In the genomic region with DNA sequence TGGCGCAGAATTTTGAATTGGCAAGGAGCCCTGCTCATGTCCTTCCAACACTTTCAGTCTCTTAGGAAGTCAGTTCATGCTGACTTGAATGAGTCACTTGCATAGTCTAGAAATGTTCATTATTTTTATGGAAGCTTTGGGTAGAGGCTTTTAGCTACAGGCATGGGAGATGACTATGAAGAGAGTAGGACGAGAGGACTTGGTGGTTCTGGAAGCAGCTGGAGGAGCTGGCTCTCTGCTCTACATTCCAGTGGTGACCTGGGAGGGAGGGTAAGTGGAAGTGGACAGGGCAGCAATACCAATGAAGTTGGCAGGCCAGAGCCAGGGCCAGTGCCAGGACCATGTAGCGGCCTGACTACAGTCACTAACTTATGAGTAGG, we compare ENCODE assay signal across 12 cellular contexts. TPM values are rescaled to one million over a fixed set of nuclear protein-coding genes. Genes with fewer than 3 reads are reported as not detected.
DNase-seq lines count a peak whose midpoint lies in the region; TF ChIP-seq lines count a peak whose summit lies in the region.
"Had no signal": no experiment of that assay in that cellular context is flagged by ENCODE, and none has a peak within 500 bp of the region (broad histone marks: within the 10 kb centered on the region; RNA-seq: fewer than 3 reads in every experiment).

No MANE protein-coding gene starts in this region.

- H4K5ac ChIP-seq in mesendoderm (ENCODE audit: low read length): no peak overlapping the region

- H3K79me1 ChIP-seq in mesendoderm (ENCODE audit: low read length): peaks cover 6% of the 10 kb centered on the region

- TF ChIP-seq CTCF in 22Rv1 (IDR thresholded peaks at IDR 0.05) (no peak), endothelial cell (IDR thresholded peaks at IDR 0.05; ENCODE audit: unreplicated experiment) (no peak), mesothelial cell of epicardium (IDR thresholded peaks at IDR 0.05; ENCODE audit: unreplicated experiment) (no peak)

- no peak overlapping the region for H2BK5ac ChIP-seq in mesendoderm (ENCODE audit: low read length)

- H2BK15ac ChIP-seq in mesendoderm (replicated peaks; ENCODE audit: low read depth): no peak overlapping the region

- H3K9me3 Mint-ChIP-seq in endothelial cell (ENCODE audit: unreplicated experiment) (no peaks in the 10 kb centered on the region), mesothelial cell of epicardium (no peaks in the 10 kb centered on the region)
- H3K9me3 Mint-ChIP-seq: CD4-positive, alpha-beta T cell; stimulated activated naive CD8-positive, alpha-beta T cell treated with anti-CD3 and anti-CD28 coated beads, Interleukin-15, amount 100 ng/mL, for 72 hours had no signal

- no peak overlapping the region for H4K8ac ChIP-seq in mesendoderm (ENCODE audit: low read depth, low read length)

- H3K4me3 ChIP-seq in mesendoderm (ENCODE audit: low read length): no peak overlapping the region

- peaks cover 32% of the 10 kb centered on the region for H3K4me1 Mint-ChIP-seq in endothelial cell (ENCODE audit: unreplicated experiment)
- H3K4me1 Mint-ChIP-seq in mesothelial cell of epicardium: peaks cover 26% of the 10 kb centered on the region

- no peak overlapping the region for H3K27ac Mint-ChIP-seq in endothelial cell (ENCODE audit: unreplicated experiment)
- no peak overlapping the region for H3K27ac Mint-ChIP-seq in mesothelial cell of epicardium
- H3K27ac Mint-ChIP-seq: CD4-positive, alpha-beta T cell had no signal

- peaks cover 10% of the 10 kb centered on the region for H3K36me3 ChIP-seq in mesendoderm (ENCODE audit: control insufficient read depth, insufficient read depth, low read length)

- peaks cover 5% of the 10 kb centered on the region for H3K27me3 Mint-ChIP-seq in endothelial cell (ENCODE audit: unreplicated experiment)
- H3K27me3 Mint-ChIP-seq in mesothelial cell of epicardium (ENCODE audit: low read depth): peaks cover 4% of the 10 kb centered on the region
- H3K27me3 Mint-ChIP-seq: CD4-positive, alpha-beta T cell; stimulated activated naive CD8-positive, alpha-beta T cell treated with anti-CD3 and anti-CD28 coated beads, Interleukin-15, amount 100 ng/mL, for 72 hours had no signal

- H3K79me2 ChIP-seq in mesendoderm (ENCODE audit: control insufficient read depth, insufficient read depth, low read length): peaks cover 7% of the 10 kb centered on the region

- no peak overlapping the region for H3K9ac ChIP-seq in mesendoderm (ENCODE audit: low read length)

- H3K56ac ChIP-seq in mesendoderm (ENCODE audit: low read length): peak overlapping the region; percentile 15

- H3K23ac ChIP-seq in mesendoderm (ENCODE audit: low read length): no peak overlapping the region

- WGBS in mesendoderm (ENCODE audit: extremely low coverage, insufficient coverage, low lambda C conversion rate): no CpG with 5 or more reads among the region's 3 CpGs

- no peak overlapping the region for H3K4me2 ChIP-seq in mesendoderm (ENCODE audit: low read length)

- no peak overlapping the region for H2BK120ac ChIP-seq in mesendoderm (ENCODE audit: low read depth, low read length)

- H3K36me3 Mint-ChIP-seq in endothelial cell (ENCODE audit: low read depth, unreplicated experiment) (peaks cover 39% of the 10 kb centered on the region), mesothelial cell of epicardium (peaks cover 22% of the 10 kb centered on the region)

- H3K4me3 Mint-ChIP-seq in endothelial cell (ENCODE audit: unreplicated experiment): peak overlapping the region; percentile 25
- no peak overlapping the region for H3K4me3 Mint-ChIP-seq in mesothelial cell of epicardium
- H3K4me3 Mint-ChIP-seq: CD4-positive, alpha-beta T cell; stimulated activated naive CD8-positive, alpha-beta T cell treated with anti-CD3 and anti-CD28 coated beads, Interleukin-15, amount 100 ng/mL, for 72 hours had no signal

- H3K27ac ChIP-seq in 22Rv1 (peak overlapping the region; percentile 34), mesendoderm (ENCODE audit: low read depth, low read length) (no peak overlapping the region)

- H3K27me3 ChIP-seq in mesendoderm (ENCODE audit: insufficient read depth, low read length, poor library complexity): no peaks in the 10 kb centered on the region

- H2AK5ac ChIP-seq in mesendoderm (ENCODE audit: low read length): no peak overlapping the region

- no peak overlapping the region for H3K18ac ChIP-seq in mesendoderm (ENCODE audit: low read length)

- DNase-seq in LHCN-M2 (ENCODE audit: low read depth) (peak; percentile 71), endothelial cell (ENCODE audit: low spot score) (no peak), mesendoderm (no peak), RKO (ENCODE audit: low spot score) (no peak), mesothelial cell of epicardium (ENCODE audit: low spot score in 2 of 2, unreplicated experiment in 2 of 2) (no peak), NCI-H1417 (lab: John Stamatoyannopoulos, UW) (no peak), HuH-7.5 (ENCODE audit: low spot score) (no peak)
- DNase-seq: CD4-positive, alpha-beta T cell; NK-92 treated with Interleukin-12 subunit alpha and Interleukin-12 subunit beta, amount 100 ng/mL, for 24 hours; stimulated activated naive CD8-positive, alpha-beta T cell treated with anti-CD3 and anti-CD28 coated beads, Interleukin-15, amount 100 ng/mL, for 72 hours had no signal

- no peak overlapping the region for H3K4ac ChIP-seq in mesendoderm (ENCODE audit: low read depth, low read length)

- H3K4me1 ChIP-seq in mesendoderm (ENCODE audit: control insufficient read depth, low read depth, low read length): peaks cover 3% of the 10 kb centered on the region

RNA-seq across cellular contexts. Expression of a gene that starts 7.3 kb away (rescaled TPM):
- total RNA-seq in LHCN-M2 (2014; rRNA removed) (106 and 116 TPM in 2 replicates), endothelial cell (ENCODE audit: unreplicated experiment) (56.1 TPM), mesothelial cell of epicardium (76.4 to 82.4 TPM (median 78.7 TPM) in 3 replicates)
- 70.7 TPM for polyA plus RNA-seq in LHCN-M2 (2012)
- 89.1 TPM for polyA plus RNA-seq in mesendoderm (2013, experiment 1 of 2)
- 91.1 TPM for polyA plus RNA-seq in mesendoderm (2013, experiment 2 of 2)

RNA-seq across cellular contexts. Expression of a gene that starts 7.4 kb away (rescaled TPM):
- total RNA-seq in LHCN-M2 (2014; rRNA removed): 4.4 and 5.9 TPM in 2 replicates
- polyA plus RNA-seq in LHCN-M2 (2012): 1.5 TPM
- 6.3 TPM for total RNA-seq in endothelial cell (ENCODE audit: unreplicated experiment)
- 3.7 TPM for polyA plus RNA-seq in mesendoderm (2013, experiment 1 of 2)
- polyA plus RNA-seq in mesendoderm (2013, experiment 2 of 2): 3.9 TPM
- total RNA-seq in mesothelial cell of epicardium: 16.6 to 17.0 TPM (median 16.9 TPM) in 3 replicates

RNA-seq across cellular contexts. Expression of a gene that starts 9.2 kb away (rescaled TPM):
- total RNA-seq in LHCN-M2 (2014; rRNA removed): not detected in 2 replicates
- polyA plus RNA-seq in LHCN-M2 (2012): not detected
- 0.28 TPM for total RNA-seq in endothelial cell (ENCODE audit: unreplicated experiment)
- polyA plus RNA-seq in mesendoderm (2013, experiment 1 of 2): 0.44 TPM
- 0.60 TPM for polyA plus RNA-seq in mesendoderm (2013, experiment 2 of 2)
- 0.56 to 1.1 TPM (median 0.63 TPM) in 3 replicates for total RNA-seq in mesothelial cell of epicardium
- total RNA-seq: CD4-positive, alpha-beta T cell; T-helper 2 cell treated with Interferon-gamma antibody and Interleukin-4, amounts not matched to agents 100 ng/mL and 5 ng/mL, for 36 hours had no signal

RNA-seq across cellular contexts. Expression of a gene that starts 11.1 kb away (rescaled TPM):
- total RNA-seq in LHCN-M2 (2014; rRNA removed): 0.11 and 1.7 TPM in 2 replicates
- polyA plus RNA-seq in LHCN-M2 (2012): 0.11 TPM
- 2.4 TPM for total RNA-seq in endothelial cell (ENCODE audit: unreplicated experiment)
- polyA plus RNA-seq in mesendoderm (2013, experiment 1 of 2): 0.20 TPM
- 0.14 TPM for polyA plus RNA-seq in mesendoderm (2013, experiment 2 of 2)
- total RNA-seq in mesothelial cell of epicardium: 5.6 to 6.8 TPM (median 6.4 TPM) in 3 replicates
- total RNA-seq: T-helper 2 cell treated with Interferon-gamma antibody and Interleukin-4, amounts not matched to agents 100 ng/mL and 5 ng/mL, for 36 hours had no signal

RNA-seq across cellular contexts. Expression of a gene that starts 31.4 kb away (rescaled TPM):
- total RNA-seq in LHCN-M2 (2014; rRNA removed): 7.1 and 7.6 TPM in 2 replicates
- polyA plus RNA-seq in LHCN-M2 (2012): 4.5 TPM
- total RNA-seq in endothelial cell (ENCODE audit: unreplicated experiment): 15.8 TPM
- 4.8 TPM for polyA plus RNA-seq in mesendoderm (2013, experiment 1 of 2)
- polyA plus RNA-seq in mesendoderm (2013, experiment 2 of 2): 5.1 TPM
- 14.3 to 17.4 TPM (median 15.1 TPM) in 3 replicates for total RNA-seq in mesothelial cell of epicardium
